Comparison of ENCODE assay signal across 18 cellular contexts in the genomic region with DNA sequence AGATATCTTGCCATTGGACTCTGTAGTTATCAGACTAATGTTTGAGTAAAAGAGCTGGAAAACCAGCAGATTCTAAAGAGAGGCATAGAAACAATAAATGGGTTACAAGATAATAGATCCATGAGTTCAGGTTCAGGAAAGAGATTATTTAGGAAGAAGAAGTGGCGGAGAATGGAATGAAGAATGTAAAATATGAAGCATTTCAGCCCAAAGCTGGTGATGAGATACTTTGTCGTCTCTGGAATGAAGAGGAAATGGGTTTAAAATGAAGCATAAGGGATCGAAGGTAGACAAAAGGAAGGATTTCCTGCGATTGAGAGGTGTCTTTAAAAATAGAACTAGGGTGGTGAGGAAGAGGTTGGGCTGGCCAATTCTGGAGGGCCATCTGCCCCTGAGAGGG. TPM values are rescaled to one million over a fixed set of nuclear protein-coding genes. Genes with fewer than 3 reads are reported as not detected.
DNase-seq lines count a peak whose midpoint lies in the region; ATAC-seq, FAIRE-seq and TF ChIP-seq lines count a peak whose summit lies in the region.
"Had no signal": no experiment of that assay in that cellular context is flagged by ENCODE, and none has a peak within 500 bp of the region (broad histone marks: within the 10 kb centered on the region; RNA-seq: fewer than 3 reads in every experiment).

No MANE protein-coding gene starts in this region.

- no peaks in the 10 kb centered on the region for H3K36me3 Mint-ChIP-seq in T-cell
- H3K36me3 Mint-ChIP-seq: activated CD4-positive, alpha-beta memory T cell treated with anti-CD3 and anti-CD28 coated beads for 36 hours; activated naive CD4-positive, alpha-beta T cell treated with anti-CD3 and anti-CD28 coated beads, Interleukin-2, amount 10 ng/mL, durations not matched to agents 7 days and 5 days; naive thymus-derived CD4-positive, alpha-beta T cell had no signal

- no peak overlapping the region for H3K4me2 ChIP-seq in fibroblast of lung (ENCODE audit: extremely low read depth, insufficient read depth, low read length)
- H3K4me2 ChIP-seq in skeletal muscle satellite cell (ENCODE audit: low read length) = peak overlapping the region; percentile 40

- H3K36me3 ChIP-seq in fibroblast of lung (ENCODE audit: control insufficient read depth, insufficient read depth, low read length) (no peaks in the 10 kb centered on the region), skeletal muscle satellite cell (ENCODE audit: insufficient read depth, low read length) (no peaks in the 10 kb centered on the region)

- no peak overlapping the region for H3K4me3 Mint-ChIP-seq in T-cell
- H3K4me3 Mint-ChIP-seq: activated CD4-positive, alpha-beta memory T cell treated with anti-CD3 and anti-CD28 coated beads for 36 hours; activated naive CD4-positive, alpha-beta T cell treated with anti-CD3 and anti-CD28 coated beads, Interleukin-2, amount 10 ng/mL, durations not matched to agents 7 days and 5 days; naive thymus-derived CD4-positive, alpha-beta T cell had no signal

- H3K9ac ChIP-seq in fibroblast of lung (ENCODE audit: insufficient read depth, low read length) (no peak overlapping the region), skeletal muscle satellite cell (ENCODE audit: low read depth, low read length) (no peak overlapping the region)

- no peaks in the 10 kb centered on the region for H3K79me2 ChIP-seq in fibroblast of lung (ENCODE audit: control insufficient read depth, insufficient read depth, low read length)

- TF ChIP-seq CTCF in fibroblast of lung (conservative IDR thresholded peaks at IDR 0.05 in 1 of 2, IDR thresholded peaks at IDR 0.05 in 1 of 2; ENCODE audit: low read depth in 1 of 2, low read length in 2 of 2) = no peak

- peak; percentile 35 for FAIRE-seq in GM18507 (lab: Jason Lieb, UNC)
- FAIRE-seq: TTC549 had no signal

- H3K27ac Mint-ChIP-seq in T-cell = no peak overlapping the region
- H3K27ac Mint-ChIP-seq: activated CD4-positive, alpha-beta memory T cell treated with anti-CD3 and anti-CD28 coated beads for 36 hours; activated naive CD4-positive, alpha-beta T cell treated with anti-CD3 and anti-CD28 coated beads, Interleukin-2, amount 10 ng/mL, durations not matched to agents 7 days and 5 days had no signal

- H3K27me3 ChIP-seq in fibroblast of lung (ENCODE audit: control insufficient read depth, insufficient read depth, low read length) (no peaks in the 10 kb centered on the region), skeletal muscle satellite cell (ENCODE audit: control insufficient read depth, insufficient read depth, low read length) (no peaks in the 10 kb centered on the region)

- H3K4me1 ChIP-seq in fibroblast of lung (ENCODE audit: control insufficient read depth, extremely low read depth, insufficient read depth, low read length) (peaks cover 2% of the 10 kb centered on the region), skeletal muscle satellite cell (ENCODE audit: control insufficient read depth, insufficient read depth, low read length) (peaks cover 15% of the 10 kb centered on the region)

- H2AFZ ChIP-seq in fibroblast of lung (ENCODE audit: low read length) = no peak overlapping the region

- peak overlapping the region; percentile 66 for H3K27ac ChIP-seq in fibroblast of lung (ENCODE audit: insufficient read depth, low read length)

- H3K4me1 Mint-ChIP-seq in T-cell = peaks cover 0 to 9% (median 6%) of the 10 kb centered on the region in 3 donors
- H3K4me1 Mint-ChIP-seq: activated naive CD4-positive, alpha-beta T cell treated with anti-CD3 and anti-CD28 coated beads, Interleukin-2, amount 10 ng/mL, durations not matched to agents 7 days and 5 days had no signal

- POLR2A ChIA-PET in T-cell (lab: Charles Lee) = no interaction called here

- H4K20me1 ChIP-seq in fibroblast of lung (ENCODE audit: control insufficient read depth, extremely low read depth, insufficient read depth, low read length) = no peaks in the 10 kb centered on the region

- H3K9me3 ChIP-seq in fibroblast of lung (ENCODE audit: control insufficient read depth, insufficient read depth, low read depth, low read length) (no peaks in the 10 kb centered on the region), skeletal muscle satellite cell (replicated peaks; ENCODE audit: low read length) (no peaks in the 10 kb centered on the region)

- no peaks in the 10 kb centered on the region for H3K9me3 Mint-ChIP-seq in T-cell
- H3K9me3 Mint-ChIP-seq: activated CD4-positive, alpha-beta memory T cell treated with anti-CD3 and anti-CD28 coated beads for 36 hours; activated naive CD4-positive, alpha-beta T cell treated with anti-CD3 and anti-CD28 coated beads, Interleukin-2, amount 10 ng/mL, durations not matched to agents 7 days and 5 days had no signal

- CTCF ChIA-PET in T-cell (lab: Charles Lee) = no interaction called here

- no peak overlapping the region for H3K4me3 ChIP-seq in fibroblast of lung (replicated peaks in 1 of 4; ENCODE audit: control extremely low read depth in 1 of 4, insufficient read depth in 1 of 4, low read depth in 3 of 4, low read length in 4 of 4)
- H3K4me3 ChIP-seq in skeletal muscle satellite cell (ENCODE audit: low read length) = no peak overlapping the region

- no peak for DNase-seq in GM18507 (ENCODE audit: extremely low spot score, insufficient read length, low read depth)
- DNase-seq in fibroblast of lung (ENCODE audit: low read depth in 2 of 2) = no peak
- no peak for DNase-seq in T-cell
- DNase-seq in activated CD4-positive, alpha-beta T cell treated with anti-CD3 and anti-CD28 coated beads for 4 hours = no peak
- no peak for DNase-seq in GM19238 (ENCODE audit: insufficient read length, low spot score)
- DNase-seq in stimulated activated CD4-positive, alpha-beta T cell treated with anti-CD3 and anti-CD28 coated beads, Interleukin-4, amount 100 ng/mL, for 1 hour = no peak
- DNase-seq: activated CD4-positive, alpha-beta memory T cell treated with anti-CD3 and anti-CD28 coated beads for 36 hours; activated naive CD4-positive, alpha-beta T cell treated with anti-CD3 and anti-CD28 coated beads, Interleukin-2, amount 10 ng/mL, durations not matched to agents 7 days and 5 days; activated T-cell treated with anti-CD3 and anti-CD28 coated beads, Interleukin-2, amount 50 U/mL, for 1 hour; DMS 273 treated with DMSO at 0.1 percent for 48 hours; GDM1; glutamatergic neuron; naive thymus-derived CD4-positive, alpha-beta T cell; NCI-H1417 treated with DMSO at 0.1 percent for 48 hours; stimulated activated CD8-positive, alpha-beta memory T cell treated with anti-CD3 and anti-CD28 coated beads, Interleukin-4, amount 100 ng/mL, for 48 hours had no signal

- ATAC-seq in SK-N-SH treated with all-trans-retinoic acid at 6 μM for 48 hours (peak; percentile 16), T-cell (replicated peaks in 1 of 4) (no peak)

- peaks cover 5 to 27% of the 10 kb centered on the region in 2 donors for H3K27me3 Mint-ChIP-seq in T-cell

TF ChIP-seq in SK-N-SH treated with all-trans-retinoic acid at 6 μM for 48 hours, 23 proteins besides CTCF, POLR2A, EP300 and RAD21:
- TF ChIP-seq ZFP30 (CRISPR knock-in tag; IDR thresholded peaks at IDR 0.05) = no peak
- no peak for TF ChIP-seq GLIS3 (CRISPR knock-in tag; IDR thresholded peaks at IDR 0.05)
- no peak for TF ChIP-seq ZNF565 (CRISPR knock-in tag; conservative IDR thresholded peaks at IDR 0.05; ENCODE audit: low read depth)
- TF ChIP-seq ZNF70 (CRISPR knock-in tag; IDR thresholded peaks at IDR 0.05) = no peak
- no peak for TF ChIP-seq SNAI2 (CRISPR knock-in tag; IDR thresholded peaks at IDR 0.05)
- TF ChIP-seq, protein P1, sequence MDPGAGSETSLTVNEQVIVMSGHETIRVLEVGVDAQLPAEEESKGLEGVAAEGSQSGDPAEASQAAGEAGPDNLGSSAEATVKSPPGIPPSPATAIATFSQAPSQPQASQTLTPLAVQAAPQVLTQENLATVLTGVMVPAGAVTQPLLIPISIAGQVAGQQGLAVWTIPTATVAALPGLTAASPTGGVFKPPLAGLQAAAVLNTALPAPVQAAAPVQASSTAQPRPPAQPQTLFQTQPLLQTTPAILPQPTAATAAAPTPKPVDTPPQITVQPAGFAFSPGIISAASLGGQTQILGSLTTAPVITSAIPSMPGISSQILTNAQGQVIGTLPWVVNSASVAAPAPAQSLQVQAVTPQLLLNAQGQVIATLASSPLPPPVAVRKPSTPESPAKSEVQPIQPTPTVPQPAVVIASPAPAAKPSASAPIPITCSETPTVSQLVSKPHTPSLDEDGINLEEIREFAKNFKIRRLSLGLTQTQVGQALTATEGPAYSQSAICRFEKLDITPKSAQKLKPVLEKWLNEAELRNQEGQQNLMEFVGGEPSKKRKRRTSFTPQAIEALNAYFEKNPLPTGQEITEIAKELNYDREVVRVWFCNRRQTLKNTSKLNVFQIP (CRISPR knock-in tag; IDR thresholded peaks at IDR 0.05; ENCODE audit: borderline replicate concordance, low read depth) = no peak
- TF ChIP-seq ESRRG (CRISPR knock-in tag; IDR thresholded peaks at IDR 0.05) = no peak
- no peak for TF ChIP-seq PPARA (CRISPR knock-in tag; IDR thresholded peaks at IDR 0.05; ENCODE audit: borderline replicate concordance)
- no peak for TF ChIP-seq BACH2 (CRISPR knock-in tag; IDR thresholded peaks at IDR 0.05; ENCODE audit: borderline replicate concordance)

RNA-seq across cellular contexts. Expression of a gene that starts 36.6 kb away (rescaled TPM):
- under 0.01 and 0.17 TPM in 2 replicates for total RNA-seq in fibroblast of lung
- polyA plus RNA-seq in fibroblast of lung = 0.09 TPM in 1 of 2 replicates, not detected in the other
- polyA plus RNA-seq in fibroblast of lung (2012) = 0.16 TPM in 1 of 2 replicates, not detected in the other
- 0.31 TPM in 1 of 2 replicates, not detected in the other for polyA minus RNA-seq in fibroblast of lung (ENCODE audit: low replicate concordance)
- total RNA-seq in skeletal muscle satellite cell (2012; rRNA removed) = 0.25 and 0.44 TPM in 2 replicates
- 10 to 100 TPM in 1 of 5 donors, 1 to 10 TPM in 4; 3.6 to 11.9 (median 5.6) TPM for total RNA-seq in T-cell
- total RNA-seq: activated CD4-positive, alpha-beta memory T cell treated with anti-CD3 and anti-CD28 coated beads for 36 hours had no signal
